ENCODE assay signal across 28 cellular contexts in genomic region chr5:54002183-54002770, GRCh38.
DNase-seq lines count a peak whose midpoint lies in the region; ATAC-seq, FAIRE-seq and TF ChIP-seq lines count a peak whose summit lies in the region.
"Had no signal": no experiment of that assay in that cellular context is flagged by ENCODE, and none has a peak within 500 bp of the region (broad histone marks: within the 10 kb centered on the region; RNA-seq: fewer than 3 reads in every experiment).

No MANE protein-coding gene starts in this region.

- ATAC-seq in GM18517 (IDR thresholded peaks at IDR 0.05; ENCODE audit: unreplicated experiment): no peak
- no peak for ATAC-seq in activated T-helper 17 cell treated with anti-CD3 and anti-CD28 coated beads, Interleukin-2, amount 50 U/mL, for 72 hours (replicated peaks)
- ATAC-seq: pancreas had no signal

- peak overlapping the region; percentile 5 for H3K4me3 ChIP-seq in adipocyte (ENCODE audit: low read length)
- no peak overlapping the region for H3K4me3 ChIP-seq in kidney (ENCODE audit: low read length in 2 of 2)
- H3K4me3 ChIP-seq: pancreas, stomach, tibial nerve had no signal

- no peak overlapping the region for H3K4me3 Mint-ChIP-seq in nephron progenitor cell
- H3K4me3 Mint-ChIP-seq in activated T-helper 17 cell treated with anti-CD3 and anti-CD28 coated beads, Interleukin-2, amount 50 U/mL, for 72 hours: no peak overlapping the region
- H3K4me3 Mint-ChIP-seq: activated naive CD8-positive, alpha-beta T cell treated with anti-CD3 and anti-CD28 coated beads for 36 hours; central memory CD8-positive, alpha-beta T cell; neural crest cell had no signal

- H3K4me1 ChIP-seq in adipocyte (ENCODE audit: control insufficient read depth, insufficient read depth, low read length): peaks cover 19% of the 10 kb centered on the region
- no peaks in the 10 kb centered on the region for H3K4me1 ChIP-seq in kidney (ENCODE audit: control insufficient read depth in 1 of 2, insufficient read depth in 1 of 2, low read depth in 1 of 2, low read length in 2 of 2)
- H3K4me1 ChIP-seq: pancreas, stomach had no signal

- no peaks in the 10 kb centered on the region for H3K9me3 ChIP-seq in adipocyte (ENCODE audit: control insufficient read depth, low read length)
- no peaks in the 10 kb centered on the region for H3K9me3 ChIP-seq in kidney (ENCODE audit: control insufficient read depth in 1 of 2, low read length in 2 of 2)
- H3K9me3 ChIP-seq: pancreas, stomach, tibial nerve had no signal

- H3K9ac ChIP-seq in adipocyte (ENCODE audit: low read length) (no peak overlapping the region), kidney (ENCODE audit: low read length in 2 of 2) (no peak overlapping the region)

- H3K36me3 ChIP-seq in adipocyte (ENCODE audit: control insufficient read depth, insufficient read depth, low read length, severe bottlenecking) (no peaks in the 10 kb centered on the region), kidney (ENCODE audit: control insufficient read depth in 1 of 2, insufficient read depth in 2 of 2, low read length in 2 of 2) (peaks cover 0 to 2% of the 10 kb centered on the region in 2 donors)
- H3K36me3 ChIP-seq: pancreas, stomach, tibial nerve had no signal

- peaks cover 27% of the 10 kb centered on the region for H3K4me1 Mint-ChIP-seq in nephron progenitor cell
- H3K4me1 Mint-ChIP-seq in activated T-helper 17 cell treated with anti-CD3 and anti-CD28 coated beads, Interleukin-2, amount 50 U/mL, for 72 hours: no peaks in the 10 kb centered on the region
- H3K4me1 Mint-ChIP-seq: activated naive CD8-positive, alpha-beta T cell treated with anti-CD3 and anti-CD28 coated beads for 36 hours; central memory CD8-positive, alpha-beta T cell had no signal

- intact Hi-C loops in kidney (cut with DNase I): no loop called here

- H3K27me3 Mint-ChIP-seq in nephron progenitor cell (ENCODE audit: low read depth, poor library complexity): peaks cover 2% of the 10 kb centered on the region
- no peaks in the 10 kb centered on the region for H3K27me3 Mint-ChIP-seq in activated T-helper 17 cell treated with anti-CD3 and anti-CD28 coated beads, Interleukin-2, amount 50 U/mL, for 72 hours
- H3K27me3 Mint-ChIP-seq: activated naive CD8-positive, alpha-beta T cell treated with anti-CD3 and anti-CD28 coated beads for 36 hours; central memory CD8-positive, alpha-beta T cell had no signal

- DNase-seq in GM03348 (ENCODE audit: low spot score) (peak; percentile 15), MV-4-11 (lab: John Stamatoyannopoulos, UW) (peak; percentile 70), adipocyte (ENCODE audit: low read depth) (no peak), nephron progenitor cell (no peak), kidney (no peak)
- DNase-seq: activated CD4-positive, alpha-beta T cell treated with anti-CD3 and anti-CD28 coated beads for 4 hours; activated effector memory CD4-positive, alpha-beta T cell treated with Interleukin-2 at 50 U/mL for 16 hours; activated naive CD8-positive, alpha-beta T cell treated with anti-CD3 and anti-CD28 coated beads for 36 hours; activated T-cell treated with anti-CD3 and anti-CD28 coated beads for 4 hours; DND-41; GOT3; mammary epithelial cell; NCI-H2029; NCI-H526; NK-92 treated with Interleukin-12 subunit alpha and Interleukin-12 subunit beta, amount 100 ng/mL, for 24 hours; pancreas; retina; small intestine; stomach; T-helper 2 cell had no signal

- no peak for TF ChIP-seq CTCF in nephron progenitor cell (IDR thresholded peaks at IDR 0.05)
- no peak for TF ChIP-seq CTCF in kidney (IDR thresholded peaks at IDR 0.05; ENCODE audit: borderline replicate concordance, extremely low read depth, insufficient read depth)

- peak overlapping the region; percentile 15 for H3K27ac Mint-ChIP-seq in nephron progenitor cell
- H3K27ac Mint-ChIP-seq in activated T-helper 17 cell treated with anti-CD3 and anti-CD28 coated beads, Interleukin-2, amount 50 U/mL, for 72 hours: no peak overlapping the region
- H3K27ac Mint-ChIP-seq: activated naive CD8-positive, alpha-beta T cell treated with anti-CD3 and anti-CD28 coated beads for 36 hours had no signal

- no peaks in the 10 kb centered on the region for H3K27me3 ChIP-seq in adipocyte (replicated peaks; ENCODE audit: control insufficient read depth, insufficient read depth, low read length)
- H3K27me3 ChIP-seq: pancreas, stomach, tibial nerve had no signal

- H3K36me3 Mint-ChIP-seq in nephron progenitor cell (ENCODE audit: low read depth): peaks cover 11% of the 10 kb centered on the region
- no peaks in the 10 kb centered on the region for H3K36me3 Mint-ChIP-seq in activated T-helper 17 cell treated with anti-CD3 and anti-CD28 coated beads, Interleukin-2, amount 50 U/mL, for 72 hours (ENCODE audit: low read depth)
- H3K36me3 Mint-ChIP-seq: activated naive CD8-positive, alpha-beta T cell treated with anti-CD3 and anti-CD28 coated beads for 36 hours had no signal

- no peaks in the 10 kb centered on the region for H3K9me3 Mint-ChIP-seq in nephron progenitor cell
- no peaks in the 10 kb centered on the region for H3K9me3 Mint-ChIP-seq in activated T-helper 17 cell treated with anti-CD3 and anti-CD28 coated beads, Interleukin-2, amount 50 U/mL, for 72 hours
- H3K9me3 Mint-ChIP-seq: activated naive CD8-positive, alpha-beta T cell treated with anti-CD3 and anti-CD28 coated beads for 36 hours; central memory CD8-positive, alpha-beta T cell; neural crest cell had no signal

- FAIRE-seq in kidney (lab: Jason Lieb, UNC): no peak
- FAIRE-seq: astrocyte, GM18507, pancreas, small intestine had no signal

- no peak overlapping the region for H3K27ac ChIP-seq in kidney (ENCODE audit: low read depth in 2 of 2, low read length in 2 of 2)
- H3K27ac ChIP-seq: C4-2B, pancreas, stomach, tibial nerve had no signal

Comparison
In these comparisons a context has a peak if more than half of its experiments do, and no peak if none do; other contexts are left out.
1. DNase-seq: peak in GM03348 (single experiment) and MV-4-11 (single experiment); none in adipocyte (single experiment), nephron progenitor cell (single experiment) and kidney (single experiment).